Comparison of ENCODE assay signal across 8 cellular contexts in genomic region chr1:205591522-205592351, GRCh38. TPM values are rescaled to one million over a fixed set of nuclear protein-coding genes. Genes with fewer than 3 reads are reported as not detected.
A peak's percentile ranks its signal among the peaks of the same experiment; 100 is the strongest.
DNase-seq lines count a peak whose midpoint lies in the region; ATAC-seq and TF ChIP-seq lines count a peak whose summit lies in the region.

No MANE protein-coding gene starts in this region.

- H3K4me2 ChIP-seq in BLaER1 treated with 17β-estradiol and CSF1 and Interleukin-3, amounts not matched to agents 10 nM and 100 nM: peak overlapping the region; percentile 75 to 89 (median 84)

- TF ChIP-seq POLR2A in lower leg skin (IDR thresholded peaks at IDR 0.05): no peak

- DNase-seq in NCI-H69 (lab: John Stamatoyannopoulos, UW) (peak; percentile 94), dermis microvascular lymphatic vessel endothelial cell (ENCODE audit: low read depth in 2 of 2) (peak; percentile 51 to 88), lower leg skin (ENCODE audit: low spot score in 2 of 2) (peak; percentile 85 to 98)
- peak; percentile 87 to 91 for DNase-seq in activated CD4-positive, alpha-beta T cell treated with anti-CD3 and anti-CD28 coated beads, Interleukin-2, amount 50 U/mL, for 4 hours
- DNase-seq in stimulated activated CD4-positive, alpha-beta T cell treated with anti-CD3 and anti-CD28 coated beads, Interleukin-4, amount 100 ng/mL, for 48 hours (ENCODE audit: low read depth in 2 of 2): peak; percentile 85 to 91

- no peaks in the 10 kb centered on the region for H4K20me1 ChIP-seq in BLaER1 treated with 17β-estradiol and CSF1 and Interleukin-3, amounts not matched to agents 10 nM and 100 nM

- H3K27me3 ChIP-seq in BLaER1 treated with 17β-estradiol and CSF1 and Interleukin-3, amounts not matched to agents 10 nM and 100 nM: no peaks in the 10 kb centered on the region

- intact Hi-C loops in lower leg skin (cut with DNase I; ENCODE audit: low total_unique reads): loop anchor here (5.0 kb wide), 1 partner anchor 66 kb away; no protein-coding TSS in a partner anchor

- H3K4me3 ChIP-seq in BLaER1 treated with 17β-estradiol and CSF1 and Interleukin-3, amounts not matched to agents 10 nM and 100 nM: peak overlapping the region; percentile 38 to 64 (median 52); a peak in 19 of 20 replicates
- no peak overlapping the region for H3K4me3 ChIP-seq in lower leg skin (ENCODE audit: low read depth, poor library complexity, severe bottlenecking)

- 0 to 1% methylated on average over 39 to 40 of the region's 40 CpGs for WGBS in lower leg skin, 2 donors

- peak overlapping the region in 9 of 11 experiments; percentile 30 to 78 (median 57); a peak in 16 of 22 replicates for H3K27ac ChIP-seq in BLaER1 treated with 17β-estradiol and CSF1 and Interleukin-3, amounts not matched to agents 10 nM and 100 nM

- H3K9me3 ChIP-seq in BLaER1 treated with 17β-estradiol and CSF1 and Interleukin-3, amounts not matched to agents 10 nM and 100 nM (replicated peaks in 1 of 11): no peaks in the 10 kb centered on the region

- H3K4me1 ChIP-seq in BLaER1 treated with 17β-estradiol and CSF1 and Interleukin-3, amounts not matched to agents 10 nM and 100 nM: peaks cover 40 to 74% (median 64%) of the 10 kb centered on the region in 10 experiments

- H3K9ac ChIP-seq in BLaER1 treated with 17β-estradiol and CSF1 and Interleukin-3, amounts not matched to agents 10 nM and 100 nM: peak overlapping the region; percentile 1 to 75 (median 60); a peak in 18 of 22 replicates

- H3K36me3 ChIP-seq in BLaER1 treated with 17β-estradiol and CSF1 and Interleukin-3, amounts not matched to agents 10 nM and 100 nM: peaks cover 0 to 6% (median 0%) of the 10 kb centered on the region in 11 experiments; a peak in 5 of 22 replicates

- ATAC-seq in GM19351 (IDR thresholded peaks at IDR 0.05; ENCODE audit: unreplicated experiment) (peak; percentile 52), HG03558 (IDR thresholded peaks at IDR 0.05; ENCODE audit: extremely low read depth, unreplicated experiment) (peak; percentile 26)

- TF ChIP-seq CTCF in lower leg skin (IDR thresholded peaks at IDR 0.05): peak in 1 of 3 donors; percentile 95

RNA-seq across cellular contexts. Expression of gene ELK4, which starts 40.1 kb away (rescaled TPM):
- total RNA-seq in dermis microvascular lymphatic vessel endothelial cell: 33.4 and 44.0 TPM in 2 replicates
- 10 to 100 TPM; 24.1 to 44.2 (median 28.3) TPM for total RNA-seq in lower leg skin
